Comparison of ENCODE assay signal across 11 cellular contexts in genomic region chr3:184377882-184378445, GRCh38. TPM values are rescaled to one million over a fixed set of nuclear protein-coding genes. Genes with fewer than 3 reads are reported as not detected.
DNase-seq lines count a peak whose midpoint lies in the region; ATAC-seq and TF ChIP-seq lines count a peak whose summit lies in the region.
"Had no signal": no experiment of that assay in that cellular context is flagged by ENCODE, and none has a peak within 500 bp of the region (broad histone marks: within the 10 kb centered on the region; RNA-seq: fewer than 3 reads in every experiment).

THPO (minus strand) TSS chr3:184378207; CDS start chr3:184376259, 1,948 bp downstream.

- H3K4me1 Mint-ChIP-seq in activated T-cell treated with anti-CD3 and anti-CD28 coated beads, Interleukin-2, amount 50 U/mL, for 4 hours (ENCODE audit: low read depth), result peaks cover 11% of the 10 kb centered on the region
- no peaks in the 10 kb centered on the region for H3K4me1 Mint-ChIP-seq in activated T-cell treated with anti-CD3 and anti-CD28 coated beads, Interleukin-2, amount 50 U/mL, for 72 hours (ENCODE audit: low read depth)
- H3K4me1 Mint-ChIP-seq in central memory CD8-positive, alpha-beta T cell, result no peaks in the 10 kb centered on the region
- peaks cover 16% of the 10 kb centered on the region for H3K4me1 Mint-ChIP-seq in CD14-positive monocyte

- H3K27me3 ChIP-seq in muscle layer of duodenum (ENCODE audit: low read depth, low read length) (peaks cover 20% of the 10 kb centered on the region), transverse colon (peaks cover 63% of the 10 kb centered on the region), foreskin keratinocyte (peaks cover 95% of the 10 kb centered on the region)

- TF ChIP-seq EP300 in transverse colon (IDR thresholded peaks at IDR 0.05; ENCODE audit: low read depth), result no peak

- no peaks in the 10 kb centered on the region for H3K9me3 Mint-ChIP-seq in activated T-cell treated with anti-CD3 and anti-CD28 coated beads, Interleukin-2, amount 50 U/mL, for 4 hours
- no peaks in the 10 kb centered on the region for H3K9me3 Mint-ChIP-seq in activated T-cell treated with anti-CD3 and anti-CD28 coated beads, Interleukin-2, amount 50 U/mL, for 72 hours
- H3K9me3 Mint-ChIP-seq in central memory CD8-positive, alpha-beta T cell, result no peaks in the 10 kb centered on the region
- H3K9me3 Mint-ChIP-seq in CD14-positive monocyte, result peaks cover 0 to 17% (median 6%) of the 10 kb centered on the region in 7 donors

- TF ChIP-seq CTCF in transverse colon (IDR thresholded peaks at IDR 0.05) (no peak), CD14-positive monocyte (IDR thresholded peaks at IDR 0.05) (no peak), foreskin keratinocyte (conservative IDR thresholded peaks at IDR 0.05) (no peak)

- DNase-seq in activated T-cell treated with anti-CD3 and anti-CD28 coated beads, Interleukin-2, amount 50 U/mL, for 4 hours, result no peak
- no peak for DNase-seq in activated T-cell treated with anti-CD3 and anti-CD28 coated beads, Interleukin-2, amount 50 U/mL, for 72 hours
- no peak for DNase-seq in central memory CD8-positive, alpha-beta T cell (ENCODE audit: low spot score in 2 of 2)
- DNase-seq in transverse colon (no peak), CD14-positive monocyte (ENCODE audit: low spot score) (no peak), foreskin keratinocyte (no peak), AG08396 (ENCODE audit: low spot score) (no peak)
- DNase-seq: activated CD4-positive, alpha-beta T cell treated with anti-CD3 and anti-CD28 coated beads for 4 hours; dermis blood vessel endothelial cell had no signal

- intact Hi-C loops in transverse colon (cut with DNase I; ENCODE audit: low total_unique reads) (no loop called here), CD14-positive monocyte (cut with micrococcal nuclease) (loop anchor here (10.0 kb wide), 2 partner anchors 397 to 417 kb away; no protein-coding TSS in a partner anchor)

- H3K4me3 ChIP-seq in muscle layer of duodenum (ENCODE audit: low read depth in 1 of 2, low read length in 2 of 2), result peak within 1 kb of the TSS in 1 of 2 donors; percentile 24
- H3K4me3 ChIP-seq in transverse colon, result no peak within 1 kb of the TSS

- H3K27ac Mint-ChIP-seq in activated T-cell treated with anti-CD3 and anti-CD28 coated beads, Interleukin-2, amount 50 U/mL, for 72 hours, result no peak within 1 kb of the TSS
- no peak within 1 kb of the TSS for H3K27ac Mint-ChIP-seq in central memory CD8-positive, alpha-beta T cell (ENCODE audit: low read depth)
- H3K27ac Mint-ChIP-seq in CD14-positive monocyte, result peak within 1 kb of the TSS in 1 of 7 donors; percentile 62

- H3K4me3 Mint-ChIP-seq in activated T-cell treated with anti-CD3 and anti-CD28 coated beads, Interleukin-2, amount 50 U/mL, for 4 hours, result peak within 1 kb of the TSS; percentile 58
- H3K4me3 Mint-ChIP-seq in activated T-cell treated with anti-CD3 and anti-CD28 coated beads, Interleukin-2, amount 50 U/mL, for 72 hours, result peak within 1 kb of the TSS in 1 of 2 donors; percentile 74
- peak within 1 kb of the TSS; percentile 67 for H3K4me3 Mint-ChIP-seq in central memory CD8-positive, alpha-beta T cell
- H3K4me3 Mint-ChIP-seq in CD14-positive monocyte, result peak within 1 kb of the TSS in 1 of 2 donors; percentile 77

- in situ Hi-C loops in transverse colon (cut with MboI; ENCODE audit: low pct_ligation_motif_present in 1 of 4, low pct_unique_long_range_greater_than_20kb in 1 of 4, low sequenced_read_pairs in 3 of 4), result loop anchor here in 2 of 4 donors (10.0 to 25.0 kb wide), 2 partner anchors 157 to 409 kb away; no protein-coding TSS in a partner anchor

- WGBS in transverse colon (ENCODE audit: low coverage in 1 of 2), 2 donors, result 60% methylated on average over 7 of the region's 7 CpGs; no CpG with 5 or more reads in 1 of the 2 donors

- H3K9me3 ChIP-seq in muscle layer of duodenum (ENCODE audit: control insufficient read depth in 1 of 2, low read length in 2 of 2) (no peaks in the 10 kb centered on the region), transverse colon (no peaks in the 10 kb centered on the region)

- no peaks in the 10 kb centered on the region for H3K36me3 Mint-ChIP-seq in activated T-cell treated with anti-CD3 and anti-CD28 coated beads, Interleukin-2, amount 50 U/mL, for 4 hours (ENCODE audit: insufficient read depth)
- H3K36me3 Mint-ChIP-seq in activated T-cell treated with anti-CD3 and anti-CD28 coated beads, Interleukin-2, amount 50 U/mL, for 72 hours (ENCODE audit: insufficient read depth in 2 of 2), result peaks cover 0 to 4% of the 10 kb centered on the region in 2 donors
- peaks cover 2% of the 10 kb centered on the region for H3K36me3 Mint-ChIP-seq in central memory CD8-positive, alpha-beta T cell (ENCODE audit: insufficient read depth)
- peaks cover 0 to 8% of the 10 kb centered on the region in 2 donors for H3K36me3 Mint-ChIP-seq in CD14-positive monocyte

- H3K4me1 ChIP-seq in muscle layer of duodenum (ENCODE audit: control insufficient read depth in 1 of 2, insufficient read depth in 2 of 2, low read length in 2 of 2) (peaks cover 0 to 13% of the 10 kb centered on the region in 2 donors), transverse colon (peaks cover 12 to 32% (median 14%) of the 10 kb centered on the region in 4 donors), foreskin keratinocyte (no peaks in the 10 kb centered on the region)

- H3K36me3 ChIP-seq in muscle layer of duodenum (ENCODE audit: control insufficient read depth in 1 of 2, insufficient read depth in 2 of 2, low read length in 2 of 2) (no peaks in the 10 kb centered on the region), transverse colon (no peaks in the 10 kb centered on the region)

- H3K27ac ChIP-seq in muscle layer of duodenum (ENCODE audit: low read length), result peak within 1 kb of the TSS; percentile 61
- H3K27ac ChIP-seq in transverse colon, result peak within 1 kb of the TSS; percentile 54 to 76 (median 63)
- H3K27ac ChIP-seq in foreskin keratinocyte, result no peak within 1 kb of the TSS

- ATAC-seq in activated T-cell treated with anti-CD3 and anti-CD28 coated beads, Interleukin-2, amount 50 U/mL, for 4 hours, result no peak
- ATAC-seq in activated T-cell treated with anti-CD3 and anti-CD28 coated beads, Interleukin-2, amount 50 U/mL, for 72 hours (replicated peaks in 1 of 2), result no peak
- no peak for ATAC-seq in central memory CD8-positive, alpha-beta T cell (replicated peaks; ENCODE audit: extremely low read depth, poor library complexity, severe bottlenecking)
- ATAC-seq in foreskin keratinocyte, result no peak

- no peak for TF ChIP-seq POLR2A in transverse colon (IDR thresholded peaks at IDR 0.05)

- peaks cover 56% of the 10 kb centered on the region for H3K27me3 Mint-ChIP-seq in activated T-cell treated with anti-CD3 and anti-CD28 coated beads, Interleukin-2, amount 50 U/mL, for 4 hours (ENCODE audit: low read depth)
- peaks cover 49% of the 10 kb centered on the region for H3K27me3 Mint-ChIP-seq in activated T-cell treated with anti-CD3 and anti-CD28 coated beads, Interleukin-2, amount 50 U/mL, for 72 hours (ENCODE audit: low read depth)
- peaks cover 68% of the 10 kb centered on the region for H3K27me3 Mint-ChIP-seq in central memory CD8-positive, alpha-beta T cell
- H3K27me3 Mint-ChIP-seq in CD14-positive monocyte (ENCODE audit: low read depth in 3 of 3), result peaks cover 66 to 90% (median 80%) of the 10 kb centered on the region in 3 donors

RNA-seq across cellular contexts. Expression of gene THPO, which starts in this region (rescaled TPM):
- total RNA-seq in activated T-cell treated with anti-CD3 and anti-CD28 coated beads, Interleukin-2, amount 50 U/mL, for 4 hours, result not detected
- total RNA-seq in activated T-cell treated with anti-CD3 and anti-CD28 coated beads, Interleukin-2, amount 50 U/mL, for 72 hours, result not detected
- not detected for total RNA-seq in transverse colon
- not detected for polyA plus RNA-seq in CD14-positive monocyte
- total RNA-seq in foreskin keratinocyte, result not detected in 2 replicates
- not detected in 2 replicates for polyA plus RNA-seq in foreskin keratinocyte
- total RNA-seq: dermis blood vessel endothelial cell, myocyte had no signal
